17 cellular contexts compared by ENCODE assay signal in the genomic region with DNA sequence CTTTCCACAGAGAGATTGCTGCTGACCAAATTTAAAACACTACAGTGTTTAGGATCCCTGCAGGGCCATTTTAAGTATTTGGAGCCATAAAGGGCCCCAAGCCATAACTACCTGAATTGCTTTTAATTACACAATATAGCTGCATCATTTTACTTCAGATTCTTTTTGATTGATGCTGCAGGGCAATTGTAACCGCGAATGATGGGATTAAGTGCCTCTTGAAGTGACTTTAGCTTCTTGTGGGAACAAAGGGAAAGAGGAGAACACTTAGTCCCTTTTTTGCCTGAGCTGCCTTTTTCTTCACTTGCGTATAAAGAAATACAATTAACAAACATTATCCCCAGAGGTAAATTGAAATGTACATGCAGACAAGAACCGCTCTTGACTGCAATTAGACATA.
A peak's percentile ranks its signal among the peaks of the same experiment; 100 is the strongest.
DNase-seq lines count a peak whose midpoint lies in the region; ATAC-seq and TF ChIP-seq lines count a peak whose summit lies in the region.
"Had no signal": no experiment of that assay in that cellular context is flagged by ENCODE, and none has a peak within 500 bp of the region (broad histone marks: within the 10 kb centered on the region; RNA-seq: fewer than 3 reads in every experiment).

No MANE protein-coding gene starts in this region.

- H3K36me3 Mint-ChIP-seq in neural crest cell (ENCODE audit: low read depth) = no peaks in the 10 kb centered on the region
- H3K36me3 Mint-ChIP-seq in stimulated activated effector memory CD8-positive, alpha-beta T cell treated with anti-CD3 and anti-CD28 coated beads, Interleukin-12 subunit alpha, Interleukin-12 subunit beta, amount 100 ng/mL, for 72 hours = no peaks in the 10 kb centered on the region

- H3K9me3 ChIP-seq in right atrium auricular region = no peaks in the 10 kb centered on the region
- H3K9me3 ChIP-seq: heart right ventricle had no signal

- H3K27ac Mint-ChIP-seq in neural crest cell (ENCODE audit: unreplicated experiment) = peak overlapping the region; percentile 31
- H3K27ac Mint-ChIP-seq in stimulated activated effector memory CD8-positive, alpha-beta T cell treated with anti-CD3 and anti-CD28 coated beads, Interleukin-12 subunit alpha, Interleukin-12 subunit beta, amount 100 ng/mL, for 72 hours = no peak overlapping the region
- H3K27ac Mint-ChIP-seq: activated CD4-positive, alpha-beta memory T cell treated with anti-CD3 and anti-CD28 coated beads, Interleukin-2, amount 10 ng/mL, durations not matched to agents 7 days and 5 days; IgD-negative memory B cell had no signal

- H3K9me3 Mint-ChIP-seq in neural crest cell = no peaks in the 10 kb centered on the region
- H3K9me3 Mint-ChIP-seq in stimulated activated effector memory CD8-positive, alpha-beta T cell treated with anti-CD3 and anti-CD28 coated beads, Interleukin-12 subunit alpha, Interleukin-12 subunit beta, amount 100 ng/mL, for 72 hours = no peaks in the 10 kb centered on the region
- H3K9me3 Mint-ChIP-seq: activated CD4-positive, alpha-beta memory T cell treated with anti-CD3 and anti-CD28 coated beads, Interleukin-2, amount 10 ng/mL, durations not matched to agents 7 days and 5 days had no signal

- no peak for TF ChIP-seq CTCF in neural crest cell (conservative IDR thresholded peaks at IDR 0.05)
- TF ChIP-seq CTCF in right atrium auricular region (IDR thresholded peaks at IDR 0.05) = no peak

- DNase-seq in NCI-H1092 (lab: John Stamatoyannopoulos, UW) (peak; percentile 20), NCI-H1930 (lab: John Stamatoyannopoulos, UW) (peak; percentile 60 to 66), NCI-H748 (lab: John Stamatoyannopoulos, UW; ENCODE audit: unreplicated experiment) (peak; percentile 94), neural crest cell (ENCODE audit: low read depth, low spot score) (no peak), right atrium auricular region (ENCODE audit: low spot score) (no peak)
- no peak for DNase-seq in stimulated activated effector memory CD8-positive, alpha-beta T cell treated with anti-CD3 and anti-CD28 coated beads, Interleukin-12 subunit alpha, Interleukin-12 subunit beta, amount 100 ng/mL, for 72 hours (ENCODE audit: low spot score in 2 of 2)
- DNase-seq: activated CD4-positive, alpha-beta memory T cell treated with anti-CD3 and anti-CD28 coated beads, Interleukin-2, amount 10 ng/mL, durations not matched to agents 7 days and 5 days; activated T-cell treated with anti-CD3 and anti-CD28 coated beads, Interleukin-2, amount 50 U/mL, for 1 hour; AML-193; heart right ventricle; occipital lobe; T1000 had no signal

- no peak for ATAC-seq in GM21447 (IDR thresholded peaks at IDR 0.05; ENCODE audit: unreplicated experiment)
- ATAC-seq in GM19035 (IDR thresholded peaks at IDR 0.05; ENCODE audit: unreplicated experiment) = no peak
- ATAC-seq in stimulated activated effector memory CD8-positive, alpha-beta T cell treated with anti-CD3 and anti-CD28 coated beads, Interleukin-12 subunit alpha, Interleukin-12 subunit beta, amount 100 ng/mL, for 72 hours = no peak
- ATAC-seq: heart right ventricle had no signal

- no peaks in the 10 kb centered on the region for H3K36me3 ChIP-seq in right atrium auricular region
- H3K36me3 ChIP-seq: heart right ventricle had no signal

- no peak overlapping the region for H3K4me3 ChIP-seq in right atrium auricular region
- H3K4me3 ChIP-seq: heart right ventricle, lung had no signal

- H3K4me1 ChIP-seq in right atrium auricular region = peaks cover 0 to 7% of the 10 kb centered on the region in 2 donors

- peaks cover 78% of the 10 kb centered on the region for H3K4me1 Mint-ChIP-seq in neural crest cell
- no peaks in the 10 kb centered on the region for H3K4me1 Mint-ChIP-seq in stimulated activated effector memory CD8-positive, alpha-beta T cell treated with anti-CD3 and anti-CD28 coated beads, Interleukin-12 subunit alpha, Interleukin-12 subunit beta, amount 100 ng/mL, for 72 hours

- peaks cover 30% of the 10 kb centered on the region for H3K27me3 Mint-ChIP-seq in neural crest cell (ENCODE audit: low read depth)
- H3K27me3 Mint-ChIP-seq: activated CD4-positive, alpha-beta memory T cell treated with anti-CD3 and anti-CD28 coated beads, Interleukin-2, amount 10 ng/mL, durations not matched to agents 7 days and 5 days; IgD-negative memory B cell had no signal

- H3K27ac ChIP-seq in right atrium auricular region = no peak overlapping the region
- H3K27ac ChIP-seq: heart right ventricle, RWPE1 had no signal

- peak overlapping the region; percentile 16 for H3K4me3 Mint-ChIP-seq in neural crest cell
- no peak overlapping the region for H3K4me3 Mint-ChIP-seq in stimulated activated effector memory CD8-positive, alpha-beta T cell treated with anti-CD3 and anti-CD28 coated beads, Interleukin-12 subunit alpha, Interleukin-12 subunit beta, amount 100 ng/mL, for 72 hours
- H3K4me3 Mint-ChIP-seq: activated CD4-positive, alpha-beta memory T cell treated with anti-CD3 and anti-CD28 coated beads, Interleukin-2, amount 10 ng/mL, durations not matched to agents 7 days and 5 days; IgD-negative memory B cell had no signal

- no peaks in the 10 kb centered on the region for H3K27me3 ChIP-seq in right atrium auricular region
- H3K27me3 ChIP-seq: heart right ventricle had no signal

Comparison
In these comparisons a context has a peak if more than half of its experiments do, and no peak if none do; other contexts are left out.
1. DNase-seq: peak in NCI-H1092 (single experiment), NCI-H1930 (2 of 2) and NCI-H748 (single experiment); none in neural crest cell (single experiment), right atrium auricular region (single experiment) and stimulated activated effector memory CD8-positive, alpha-beta T cell treated with anti-CD3 and anti-CD28 coated beads, Interleukin-12 subunit alpha, Interleukin-12 subunit beta, amount 100 ng/mL, for 72 hours (0 of 2).